In genomic region chr15:38084289-38084688, GRCh38 we compare ENCODE assay signal across 10 cellular contexts.
DNase-seq lines count a peak whose midpoint lies in the region; ATAC-seq, FAIRE-seq and TF ChIP-seq lines count a peak whose summit lies in the region.
"Had no signal": no experiment of that assay in that cellular context is flagged by ENCODE, and none has a peak within 500 bp of the region (broad histone marks: within the 10 kb centered on the region; RNA-seq: fewer than 3 reads in every experiment).

No MANE protein-coding gene starts in this region.

- H3K36me3 ChIP-seq in effector memory CD4-positive, alpha-beta T cell (ENCODE audit: control insufficient read depth, insufficient read depth, low read length) = no peaks in the 10 kb centered on the region
- H3K36me3 ChIP-seq in spleen = no peaks in the 10 kb centered on the region
- H3K36me3 ChIP-seq: SJSA1 had no signal

- no peak for TF ChIP-seq POLR2A in spleen (IDR thresholded peaks at IDR 0.05)

- H3K4me3 ChIP-seq in effector memory CD4-positive, alpha-beta T cell (ENCODE audit: insufficient read depth, low read depth, low read length, poor library complexity, severe bottlenecking) = no peak overlapping the region
- no peak overlapping the region for H3K4me3 ChIP-seq in spleen
- H3K4me3 ChIP-seq: SJSA1 had no signal

- no peaks in the 10 kb centered on the region for H3K9me3 ChIP-seq in effector memory CD4-positive, alpha-beta T cell (ENCODE audit: control insufficient read depth, low read length)
- H3K9me3 ChIP-seq in spleen = no peaks in the 10 kb centered on the region
- H3K9me3 ChIP-seq: SJSA1 had no signal

- intact Hi-C loops in spleen (cut with DNase I; ENCODE audit: low total_unique reads) = no loop called here

- ATAC-seq in HG02973 (IDR thresholded peaks at IDR 0.05; ENCODE audit: unreplicated experiment) = peak; percentile 62

- DNase-seq in SIG-M5 treated with dmso at 0.1 percent for 504 hours (lab: John Stamatoyannopoulos, UW; ENCODE audit: unreplicated experiment) (peak; percentile 12), SIG-M5 (lab: John Stamatoyannopoulos, UW) (no peak), RCC 7860 (ENCODE audit: low spot score) (peak; percentile 33), renal cortical epithelial cell (ENCODE audit: low read depth) (peak; percentile 48), spleen (no peak), T1000 (lab: John Stamatoyannopoulos, UW) (no peak)
- DNase-seq in effector memory CD4-positive, alpha-beta T cell = no peak

- H3K4me1 ChIP-seq in effector memory CD4-positive, alpha-beta T cell (ENCODE audit: control insufficient read depth, insufficient read depth, low read length, poor library complexity, severe bottlenecking) = no peaks in the 10 kb centered on the region
- peaks cover 17 to 44% (median 35%) of the 10 kb centered on the region in 6 donors for H3K4me1 ChIP-seq in spleen

- H3K27ac ChIP-seq in effector memory CD4-positive, alpha-beta T cell (ENCODE audit: insufficient read depth, low read length, poor library complexity, severe bottlenecking) = no peak overlapping the region
- H3K27ac ChIP-seq in spleen = peak overlapping the region in 3 of 8 donors; percentile 56 to 60 (median 59)
- H3K27ac ChIP-seq: SJSA1 had no signal

- H3K27me3 ChIP-seq in effector memory CD4-positive, alpha-beta T cell (replicated peaks; ENCODE audit: control insufficient read depth, insufficient read depth, low read length, poor library complexity, severe bottlenecking) = no peaks in the 10 kb centered on the region
- no peaks in the 10 kb centered on the region for H3K27me3 ChIP-seq in spleen (replicated peaks in 1 of 7)
- H3K27me3 ChIP-seq: SJSA1 had no signal

- no peak for TF ChIP-seq CTCF in spleen (IDR thresholded peaks at IDR 0.05 in 8 of 11, conservative IDR thresholded peaks at IDR 0.05 in 3 of 11)

- FAIRE-seq in RCC 7860 (lab: Jason Lieb, UNC) = peak; percentile 55
- FAIRE-seq: A204.1 had no signal

Comparison
In these comparisons a context has a peak if more than half of its experiments do, and no peak if none do; other contexts are left out.
1. DNase-seq: peak in SIG-M5 treated with dmso at 0.1 percent for 504 hours (single experiment), RCC 7860 (single experiment) and renal cortical epithelial cell (single experiment); none in SIG-M5 (single experiment), effector memory CD4-positive, alpha-beta T cell (0 of 3), spleen (single experiment) and T1000 (single experiment).